15 cellular contexts compared by ENCODE assay signal in the genomic region with DNA sequence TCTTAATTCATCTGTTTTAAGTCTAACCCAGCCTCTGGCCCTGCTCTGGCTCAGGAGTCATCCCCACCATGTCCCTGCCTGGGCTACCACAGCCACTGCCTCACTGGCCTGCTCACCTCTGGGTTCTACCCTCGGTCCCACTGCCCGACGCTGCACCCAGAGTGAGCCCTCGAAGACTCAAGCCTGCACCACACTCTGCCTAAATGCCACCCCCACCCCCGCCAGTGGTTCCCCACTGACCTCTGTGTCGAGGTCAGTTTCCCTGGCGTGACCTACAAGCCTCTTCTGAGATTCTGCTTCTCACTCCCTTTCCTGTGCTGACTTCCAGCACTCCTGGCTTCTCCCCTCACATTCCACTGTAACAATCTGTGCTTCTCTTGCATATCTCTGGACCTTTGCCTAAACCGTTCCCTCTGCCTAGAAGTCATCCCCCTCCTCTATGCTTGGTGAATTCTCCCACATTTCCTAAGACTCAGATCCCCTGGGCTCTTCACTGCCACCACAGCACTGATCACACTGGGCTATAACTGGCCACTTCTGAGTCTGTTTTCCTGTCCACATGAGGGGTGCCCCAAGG. TPM values are rescaled to one million over a fixed set of nuclear protein-coding genes. Genes with fewer than 3 reads are reported as not detected.
DNase-seq lines count a peak whose midpoint lies in the region; FAIRE-seq and TF ChIP-seq lines count a peak whose summit lies in the region.
"Had no signal": no experiment of that assay in that cellular context is flagged by ENCODE, and none has a peak within 500 bp of the region (broad histone marks: within the 10 kb centered on the region; RNA-seq: fewer than 3 reads in every experiment).

No MANE protein-coding gene starts in this region.

- H3K4me3 ChIP-seq in BLaER1 treated with 17β-estradiol and CSF1 and Interleukin-3, amounts not matched to agents 10 nM and 100 nM: no peak overlapping the region
- no peak overlapping the region for H3K4me3 ChIP-seq in Peyer's patch
- no peak overlapping the region for H3K4me3 ChIP-seq in esophagus (ENCODE audit: low read depth in 1 of 2, low read length in 2 of 2)
- H3K4me3 ChIP-seq: body of pancreas, GM12878, pancreas, tibial nerve had no signal

- H3K27me3 ChIP-seq in BLaER1 treated with 17β-estradiol and CSF1 and Interleukin-3, amounts not matched to agents 10 nM and 100 nM: no peaks in the 10 kb centered on the region
- H3K27me3 ChIP-seq in Peyer's patch (no peaks in the 10 kb centered on the region), esophagus (ENCODE audit: control insufficient read depth in 1 of 2, insufficient read depth in 2 of 2, low read length in 2 of 2) (no peaks in the 10 kb centered on the region)
- H3K27me3 ChIP-seq: body of pancreas, foreskin keratinocyte, pancreas, tibial nerve had no signal

- H3K36me3 ChIP-seq in BLaER1 treated with 17β-estradiol and CSF1 and Interleukin-3, amounts not matched to agents 10 nM and 100 nM: peaks cover 68 to 96% (median 86%) of the 10 kb centered on the region in 11 experiments
- peaks cover 0 to 74% (median 0%) of the 10 kb centered on the region in 3 donors for H3K36me3 ChIP-seq in Peyer's patch
- H3K36me3 ChIP-seq in esophagus (ENCODE audit: control insufficient read depth in 2 of 2, insufficient read depth in 2 of 2, low read length in 1 of 2): peaks cover 0 to 47% of the 10 kb centered on the region in 2 donors

- peaks cover 17% of the 10 kb centered on the region for H3K4me1 Mint-ChIP-seq in nephron

- no peak for TF ChIP-seq CTCF in Peyer's patch (IDR thresholded peaks at IDR 0.05)
- no peak for TF ChIP-seq CTCF in nephron (IDR thresholded peaks at IDR 0.05; ENCODE audit: unreplicated experiment in 3 of 3)

- 77 to 78% methylated on average over 8 of the region's 8 CpGs for WGBS in esophagus, 2 donors

- peaks cover 27 to 79% (median 48%) of the 10 kb centered on the region in 10 experiments for H3K4me1 ChIP-seq in BLaER1 treated with 17β-estradiol and CSF1 and Interleukin-3, amounts not matched to agents 10 nM and 100 nM
- H3K4me1 ChIP-seq in Peyer's patch: peaks cover 0 to 10% (median 0%) of the 10 kb centered on the region in 4 donors
- peaks cover 0 to 5% of the 10 kb centered on the region in 2 donors for H3K4me1 ChIP-seq in esophagus (ENCODE audit: control insufficient read depth in 2 of 2, insufficient read depth in 2 of 2, low read length in 1 of 2)
- H3K4me1 ChIP-seq: body of pancreas, foreskin keratinocyte, pancreas had no signal

- FAIRE-seq in urothelium cell line (lab: Jason Lieb, UNC): no peak
- FAIRE-seq: GM12878, pancreas had no signal

- H3K27ac ChIP-seq in BLaER1 treated with 17β-estradiol and CSF1 and Interleukin-3, amounts not matched to agents 10 nM and 100 nM: peak overlapping the region in 9 of 11 experiments; percentile 17 to 68 (median 47); a peak in 16 of 22 replicates
- peak overlapping the region; percentile 5 to 59 (median 44) for H3K27ac ChIP-seq in Peyer's patch
- peak overlapping the region; percentile 13 to 38 for H3K27ac ChIP-seq in esophagus (ENCODE audit: low read depth in 2 of 2, low read length in 1 of 2)
- H3K27ac ChIP-seq: foreskin keratinocyte, pancreas had no signal

- peak overlapping the region in 8 of 11 experiments; percentile 13 to 61 (median 30); a peak in 14 of 22 replicates for H3K4me2 ChIP-seq in BLaER1 treated with 17β-estradiol and CSF1 and Interleukin-3, amounts not matched to agents 10 nM and 100 nM

- H4K20me1 ChIP-seq in BLaER1 treated with 17β-estradiol and CSF1 and Interleukin-3, amounts not matched to agents 10 nM and 100 nM: peaks cover 48 to 100% (median 98%) of the 10 kb centered on the region in 11 experiments

- H3K4me3 Mint-ChIP-seq in nephron: no peak overlapping the region

- no peak for TF ChIP-seq POLR2A in Peyer's patch (IDR thresholded peaks at IDR 0.05)

- peaks cover 30% of the 10 kb centered on the region for H3K36me3 Mint-ChIP-seq in nephron (ENCODE audit: low read depth)

- no peaks in the 10 kb centered on the region for H3K9me3 ChIP-seq in BLaER1 treated with 17β-estradiol and CSF1 and Interleukin-3, amounts not matched to agents 10 nM and 100 nM (replicated peaks in 1 of 11)
- H3K9me3 ChIP-seq in Peyer's patch (no peaks in the 10 kb centered on the region), esophagus (ENCODE audit: control insufficient read depth in 2 of 2, insufficient read depth in 1 of 2, low read depth in 1 of 2, low read length in 1 of 2) (no peaks in the 10 kb centered on the region)
- H3K9me3 ChIP-seq: body of pancreas, pancreas, tibial nerve had no signal

- H3K27me3 Mint-ChIP-seq in nephron (ENCODE audit: low read depth): peaks cover 3% of the 10 kb centered on the region

- H3K9ac ChIP-seq in BLaER1 treated with 17β-estradiol and CSF1 and Interleukin-3, amounts not matched to agents 10 nM and 100 nM: peak overlapping the region in 10 of 11 experiments; percentile 10 to 55 (median 30); a peak in 10 of 22 replicates

- DNase-seq in Peyer's patch (no peak), Ammon's horn (ENCODE audit: low spot score) (no peak), urothelium cell line (ENCODE audit: low spot score) (no peak), DMS53 (lab: John Stamatoyannopoulos, UW) (no peak), NCI-H510A treated with DMSO at 0.1 percent for 48 hours (lab: John Stamatoyannopoulos, UW) (no peak)
- DNase-seq: Calu3, foreskin keratinocyte, NCI-H446 treated with DMSO at 0.1 percent for 48 hours, pancreas had no signal

- H3K9me3 Mint-ChIP-seq in nephron: no peaks in the 10 kb centered on the region

- peak overlapping the region; percentile 9 to 80 (median 77) for H3K27ac Mint-ChIP-seq in nephron

RNA-seq across cellular contexts. Expression of a gene that starts 12.5 kb away (rescaled TPM):
- total RNA-seq in Peyer's patch: 10 to 100 TPM in 3 of 4 donors, 1 to 10 TPM in 1; 8.4 to 75.9 (median 33.1) TPM
- 1 to 10 TPM; 6.9 to 7.6 TPM for polyA plus RNA-seq in esophagus
